In genomic region chr20:3767434-3768341, GRCh38 we compare ENCODE assay signal across 2 cellular contexts.
TF ChIP-seq lines count a peak whose summit lies in the region.

Gene ADISSP, minus strand, starts transcription at chr20:3767753. Its CDS starts 7,653 bp downstream, at chr20:3760100.

TF ChIP-seq in IMR-90, 13 proteins besides CTCF, POLR2A, EP300 and RAD21 (continued from another document):
- TF ChIP-seq RCOR1 (IDR thresholded peaks at IDR 0.05; ENCODE audit: insufficient replicate concordance, low read length) (no peak), FOS (IDR thresholded peaks at IDR 0.05; ENCODE audit: low read depth, low read length) (no peak), ELK1 (IDR thresholded peaks at IDR 0.05; ENCODE audit: borderline replicate concordance, low read depth, low read length) (no peak), SMC3 (IDR thresholded peaks at IDR 0.05; ENCODE audit: low read depth, low read length) (no peak), CHD1 (IDR thresholded peaks at IDR 0.05; ENCODE audit: low read depth, low read length) (no peak), BHLHE40 (IDR thresholded peaks at IDR 0.05; ENCODE audit: low read depth, low read length) (peak; percentile 89), MXI1 (IDR thresholded peaks at IDR 0.05; ENCODE audit: borderline replicate concordance, low read depth, low read length) (peak; percentile 92; the same call in 1 of the 2 replicates), RFX5 (IDR thresholded peaks at IDR 0.05; ENCODE audit: low read depth, low read length) (no peak), USF2 (IDR thresholded peaks at IDR 0.05; ENCODE audit: low read depth, low read length) (peak; percentile 97)

TF ChIP-seq in endothelial cell of umbilical vein, 7 proteins besides CTCF, POLR2A, EP300 and RAD21 (continued from another document):
- TF ChIP-seq FOS (IDR thresholded peaks at IDR 0.05; ENCODE audit: borderline replicate concordance, insufficient read depth, low read length) (no peak), POLR2AphosphoS5 (IDR thresholded peaks at IDR 0.05; ENCODE audit: insufficient read depth, low read depth, low read length) (peak; percentile 85), MAX (IDR thresholded peaks at IDR 0.05; ENCODE audit: insufficient read depth, insufficient read length) (peak; percentile 89)
